ENCODE assay signal across 14 cellular contexts in the genomic region with DNA sequence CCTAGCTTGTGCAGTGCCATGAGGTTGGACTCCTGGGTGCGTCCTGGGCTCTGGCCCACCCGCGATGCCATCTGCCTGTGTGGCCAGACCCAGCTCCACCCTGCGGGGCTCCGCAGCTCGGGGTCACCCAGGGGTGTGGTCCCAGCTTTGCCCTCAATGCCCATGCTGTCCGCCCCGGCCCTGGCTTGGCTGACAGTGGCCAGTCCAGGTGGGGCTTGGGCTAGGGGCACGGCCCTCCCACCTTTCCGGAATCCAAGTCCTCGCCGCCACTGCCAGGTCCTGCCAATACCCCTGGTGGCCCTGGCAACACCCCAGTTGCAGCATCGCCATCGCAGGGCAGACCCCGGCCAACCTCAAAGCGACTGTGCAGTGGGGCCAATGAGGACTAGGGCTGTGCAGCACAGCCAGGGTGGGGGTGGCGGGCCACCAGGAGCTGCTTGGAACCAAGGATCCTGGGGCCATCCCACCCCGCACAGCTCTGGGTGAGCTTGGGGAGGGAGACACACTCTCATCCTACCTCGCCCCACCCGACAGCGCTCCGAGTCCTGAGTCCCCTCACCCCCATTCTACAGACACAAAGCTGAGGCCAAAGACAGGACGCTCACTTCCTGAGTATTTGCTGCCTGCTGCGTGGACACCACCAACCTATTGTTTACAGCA.
DNase-seq lines count a peak whose midpoint lies in the region; ATAC-seq and TF ChIP-seq lines count a peak whose summit lies in the region.
"Had no signal": no experiment of that assay in that cellular context is flagged by ENCODE, and none has a peak within 500 bp of the region (broad histone marks: within the 10 kb centered on the region; RNA-seq: fewer than 3 reads in every experiment).

No MANE protein-coding gene starts in this region.

- DNase-seq in activated CD4-positive, alpha-beta T cell treated with anti-CD3 and anti-CD28 coated beads, Interleukin-2, amount 10 ng/mL, durations not matched to agents 24 days and 14 days = peak; percentile 13
- no peak for DNase-seq in activated CD4-positive, alpha-beta T cell treated with anti-CD3 and anti-CD28 coated beads, Interleukin-2, amount 50 U/mL, for 48 hours
- DNase-seq in upper lobe of right lung (no peak), NOMO-1 treated with dmso at 0.1 percent for 144 hours (lab: John Stamatoyannopoulos, UW; ENCODE audit: unreplicated experiment) (no peak), OCI-M2 (lab: John Stamatoyannopoulos, UW; ENCODE audit: unreplicated experiment) (no peak)
- DNase-seq: CD4-positive, alpha-beta memory T cell; DMS79; GM23248 had no signal

- no peak overlapping the region for H3K27ac ChIP-seq in BLaER1
- H3K27ac ChIP-seq in iPS-20b (ENCODE audit: low read length) = no peak overlapping the region
- H3K27ac ChIP-seq in upper lobe of right lung = no peak overlapping the region
- H3K27ac ChIP-seq: 22Rv1, C4-2B, GM23248 had no signal

- TF ChIP-seq CTCF in upper lobe of right lung (IDR thresholded peaks at IDR 0.05) = no peak

- no peaks in the 10 kb centered on the region for H4K20me1 ChIP-seq in BLaER1

- H3K27me3 ChIP-seq in BLaER1 (no peaks in the 10 kb centered on the region), iPS-20b (ENCODE audit: insufficient read depth, low read length) (no peaks in the 10 kb centered on the region), upper lobe of right lung (no peaks in the 10 kb centered on the region)

- H3K4me3 Mint-ChIP-seq in activated CD4-positive, alpha-beta T cell treated with anti-CD3 and anti-CD28 coated beads, Interleukin-2, amount 10 ng/mL, durations not matched to agents 24 days and 14 days = no peak overlapping the region
- H3K4me3 Mint-ChIP-seq: IgD-negative memory B cell had no signal

- no peak overlapping the region for H3K4me2 ChIP-seq in BLaER1

- H3K9ac ChIP-seq in BLaER1 (no peak overlapping the region), iPS-20b (ENCODE audit: low read depth, low read length) (no peak overlapping the region)
- H3K9ac ChIP-seq: GM23248 had no signal

- H3K4me1 ChIP-seq in BLaER1 (no peaks in the 10 kb centered on the region), iPS-20b (ENCODE audit: insufficient read depth, low read length) (no peaks in the 10 kb centered on the region), upper lobe of right lung (no peaks in the 10 kb centered on the region)

- no peaks in the 10 kb centered on the region for H3K27me3 Mint-ChIP-seq in activated CD4-positive, alpha-beta T cell treated with anti-CD3 and anti-CD28 coated beads, Interleukin-2, amount 10 ng/mL, durations not matched to agents 24 days and 14 days
- H3K27me3 Mint-ChIP-seq: IgD-negative memory B cell had no signal

- intact Hi-C loops in activated CD4-positive, alpha-beta T cell treated with anti-CD3 and anti-CD28 coated beads, Interleukin-2, amount 10 ng/mL, durations not matched to agents 24 days and 14 days (cut with micrococcal nuclease) = no loop called here
- intact Hi-C loops in upper lobe of right lung (cut with DNase I) = no loop called here

- H3K36me3 ChIP-seq in BLaER1 (peaks cover 72% of the 10 kb centered on the region), iPS-20b (ENCODE audit: insufficient read depth, low read depth, low read length) (peaks cover 6% of the 10 kb centered on the region), upper lobe of right lung (no peaks in the 10 kb centered on the region)

- H3K9me3 ChIP-seq in BLaER1 = peaks cover 96% of the 10 kb centered on the region
- peaks cover 84% of the 10 kb centered on the region for H3K9me3 ChIP-seq in iPS-20b (ENCODE audit: insufficient read depth, low read depth, low read length)
- peaks cover 14% of the 10 kb centered on the region for H3K9me3 ChIP-seq in upper lobe of right lung

- peaks cover 9% of the 10 kb centered on the region for H3K36me3 Mint-ChIP-seq in activated CD4-positive, alpha-beta T cell treated with anti-CD3 and anti-CD28 coated beads, Interleukin-2, amount 10 ng/mL, durations not matched to agents 24 days and 14 days (ENCODE audit: low read depth)

- H3K4me3 ChIP-seq in BLaER1 (0 out of 2 replicates have a peak overlapping the region, but pooled peaks have one; percentile 28), iPS-20b (ENCODE audit: low read length) (peak overlapping the region; percentile 11; the same call in 1 of the 2 replicates), upper lobe of right lung (no peak overlapping the region)
- H3K4me3 ChIP-seq: GM12878, GM23248 had no signal

- peaks cover 26% of the 10 kb centered on the region for H3K9me3 Mint-ChIP-seq in activated CD4-positive, alpha-beta T cell treated with anti-CD3 and anti-CD28 coated beads, Interleukin-2, amount 10 ng/mL, durations not matched to agents 24 days and 14 days

- peak; percentile 45 for ATAC-seq in upper lobe of right lung
- ATAC-seq: GM12878 had no signal

- no peak overlapping the region for H3K27ac Mint-ChIP-seq in activated CD4-positive, alpha-beta T cell treated with anti-CD3 and anti-CD28 coated beads, Interleukin-2, amount 10 ng/mL, durations not matched to agents 24 days and 14 days
- H3K27ac Mint-ChIP-seq: CD4-positive, alpha-beta memory T cell; IgD-negative memory B cell had no signal

- no peaks in the 10 kb centered on the region for H3K4me1 Mint-ChIP-seq in activated CD4-positive, alpha-beta T cell treated with anti-CD3 and anti-CD28 coated beads, Interleukin-2, amount 10 ng/mL, durations not matched to agents 24 days and 14 days
